ENCODE assay signal across 8 cellular contexts in genomic region chr2:172339431-172340010, GRCh38.
DNase-seq lines count a peak whose midpoint lies in the region; ATAC-seq lines count a peak whose summit lies in the region.

No MANE protein-coding gene starts in this region.

- DNase-seq in activated naive CD4-positive, alpha-beta T cell treated with anti-CD3 and anti-CD28 coated beads, Interleukin-2, amount 10 ng/mL, durations not matched to agents 7 days and 5 days = peak; percentile 21
- no peak for DNase-seq in activated naive CD4-positive, alpha-beta T cell treated with anti-CD3 and anti-CD28 coated beads, Interleukin-2, amount 50 U/mL, for 16 hours
- DNase-seq in T-cell = peak in 3 of 34 experiments; percentile 1 to 18 (median 2)
- no peak for DNase-seq in left ventricle myocardium superior
- no peak for DNase-seq in NCI-H187 (lab: John Stamatoyannopoulos, UW)

- H3K4me1 Mint-ChIP-seq in activated naive CD4-positive, alpha-beta T cell treated with anti-CD3 and anti-CD28 coated beads, Interleukin-2, amount 10 ng/mL, durations not matched to agents 7 days and 5 days = peaks cover 25% of the 10 kb centered on the region
- H3K4me1 Mint-ChIP-seq in T-cell = peaks cover 23 to 30% (median 29%) of the 10 kb centered on the region in 3 donors
- peaks cover 15% of the 10 kb centered on the region for H3K4me1 Mint-ChIP-seq in stimulated activated memory B cell treated with anti-CD40 and anti-IgM and Interleukin-4, amounts not matched to agents 10 μg/mL and 1 μg/mL and 100 μg/mL, for 72 hours

- H3K36me3 Mint-ChIP-seq in activated naive CD4-positive, alpha-beta T cell treated with anti-CD3 and anti-CD28 coated beads, Interleukin-2, amount 10 ng/mL, durations not matched to agents 7 days and 5 days = peaks cover 4% of the 10 kb centered on the region
- H3K36me3 Mint-ChIP-seq in T-cell = peaks cover 4% of the 10 kb centered on the region
- no peaks in the 10 kb centered on the region for H3K36me3 Mint-ChIP-seq in stimulated activated memory B cell treated with anti-CD40 and anti-IgM and Interleukin-4, amounts not matched to agents 10 μg/mL and 1 μg/mL and 100 μg/mL, for 72 hours

- POLR2A ChIA-PET in T-cell (lab: Charles Lee) = no interaction called here

- intact Hi-C loops in left ventricle myocardium superior (cut with micrococcal nuclease) = no loop called here

- peaks cover 20% of the 10 kb centered on the region for H3K27me3 Mint-ChIP-seq in activated naive CD4-positive, alpha-beta T cell treated with anti-CD3 and anti-CD28 coated beads, Interleukin-2, amount 10 ng/mL, durations not matched to agents 7 days and 5 days
- no peaks in the 10 kb centered on the region for H3K27me3 Mint-ChIP-seq in T-cell
- H3K27me3 Mint-ChIP-seq in stimulated activated memory B cell treated with anti-CD40 and anti-IgM and Interleukin-4, amounts not matched to agents 10 μg/mL and 1 μg/mL and 100 μg/mL, for 72 hours = peaks cover 54% of the 10 kb centered on the region

- CTCF ChIA-PET in activated naive CD4-positive, alpha-beta T cell treated with anti-CD3 and anti-CD28 coated beads, Interleukin-2, amount 10 ng/mL, durations not matched to agents 7 days and 5 days (lab: Charles Lee) = interaction anchor here (1.6 kb wide), 1 partner anchor 122 kb away, joined by 16 read pairs; no protein-coding TSS in a partner anchor
- CTCF ChIA-PET in T-cell (lab: Charles Lee) = interaction anchor here (0.6 to 1.6 kb wide), 2 partner anchors 84 to 122 kb away, joined by 4 to 8 read pairs; no protein-coding TSS in a partner anchor

- ATAC-seq in T-cell (replicated peaks in 1 of 4) (peak; percentile 55 to 77 (median 61)), left ventricle myocardium superior (peak; percentile 31), HG03571 (IDR thresholded peaks at IDR 0.05; ENCODE audit: unreplicated experiment) (no peak), GM18511 (IDR thresholded peaks at IDR 0.05; ENCODE audit: unreplicated experiment) (no peak)
- ATAC-seq in stimulated activated memory B cell treated with anti-CD40 and anti-IgM and Interleukin-4, amounts not matched to agents 10 μg/mL and 1 μg/mL and 100 μg/mL, for 72 hours = no peak

- H3K27ac Mint-ChIP-seq in activated naive CD4-positive, alpha-beta T cell treated with anti-CD3 and anti-CD28 coated beads, Interleukin-2, amount 10 ng/mL, durations not matched to agents 7 days and 5 days = no peak overlapping the region
- peak overlapping the region; percentile 15 to 82 for H3K27ac Mint-ChIP-seq in T-cell
- H3K27ac Mint-ChIP-seq in stimulated activated memory B cell treated with anti-CD40 and anti-IgM and Interleukin-4, amounts not matched to agents 10 μg/mL and 1 μg/mL and 100 μg/mL, for 72 hours = no peak overlapping the region

- H3K4me3 Mint-ChIP-seq in activated naive CD4-positive, alpha-beta T cell treated with anti-CD3 and anti-CD28 coated beads, Interleukin-2, amount 10 ng/mL, durations not matched to agents 7 days and 5 days = peak overlapping the region; percentile 16
- peak overlapping the region; percentile 59 to 75 (median 62) for H3K4me3 Mint-ChIP-seq in T-cell
- peak overlapping the region; percentile 45 for H3K4me3 Mint-ChIP-seq in stimulated activated memory B cell treated with anti-CD40 and anti-IgM and Interleukin-4, amounts not matched to agents 10 μg/mL and 1 μg/mL and 100 μg/mL, for 72 hours

- H3K9me3 Mint-ChIP-seq in activated naive CD4-positive, alpha-beta T cell treated with anti-CD3 and anti-CD28 coated beads, Interleukin-2, amount 10 ng/mL, durations not matched to agents 7 days and 5 days = peaks cover 9% of the 10 kb centered on the region
- H3K9me3 Mint-ChIP-seq in T-cell = peaks cover 0 to 9% (median 0%) of the 10 kb centered on the region in 3 donors
- peaks cover 4% of the 10 kb centered on the region for H3K9me3 Mint-ChIP-seq in stimulated activated memory B cell treated with anti-CD40 and anti-IgM and Interleukin-4, amounts not matched to agents 10 μg/mL and 1 μg/mL and 100 μg/mL, for 72 hours

Comparison
In these comparisons a context has a peak if more than half of its experiments do, and no peak if none do; other contexts are left out.
1. H3K27ac Mint-ChIP-seq: peak in T-cell (2 of 2); none in activated naive CD4-positive, alpha-beta T cell treated with anti-CD3 and anti-CD28 coated beads, Interleukin-2, amount 10 ng/mL, durations not matched to agents 7 days and 5 days (single experiment) and stimulated activated memory B cell treated with anti-CD40 and anti-IgM and Interleukin-4, amounts not matched to agents 10 μg/mL and 1 μg/mL and 100 μg/mL, for 72 hours (single experiment).
2. ATAC-seq: peak in T-cell (4 of 4) and left ventricle myocardium superior (single experiment); none in stimulated activated memory B cell treated with anti-CD40 and anti-IgM and Interleukin-4, amounts not matched to agents 10 μg/mL and 1 μg/mL and 100 μg/mL, for 72 hours (single experiment), HG03571 (single experiment) and GM18511 (single experiment).
3. Peak in every context shown above with its lines, with median percentiles within 50 percentile points of each other: H3K4me3 Mint-ChIP-seq.